ENCODE assay signal across 8 cellular contexts in genomic region chr13:49996166-49996915, GRCh38. TPM values are rescaled to one million over a fixed set of nuclear protein-coding genes. Genes with fewer than 3 reads are reported as not detected.
DNase-seq lines count a peak whose midpoint lies in the region; ATAC-seq, FAIRE-seq and TF ChIP-seq lines count a peak whose summit lies in the region.

No MANE protein-coding gene starts in this region.

- peak overlapping the region in 1 of 2 donors; percentile 83 for H3K9ac ChIP-seq in kidney (ENCODE audit: low read length in 2 of 2)

- no peak for FAIRE-seq in kidney (lab: Jason Lieb, UNC)

- ATAC-seq in HG02938 (IDR thresholded peaks at IDR 0.05; ENCODE audit: unreplicated experiment), result peak; percentile 30
- ATAC-seq in activated CD4-positive, CD25-positive, alpha-beta regulatory T cell treated with anti-CD3 and anti-CD28 coated beads, Interleukin-2, amount 50 U/mL, for 24 hours, result peak; percentile 55 to 67

- peaks cover 0 to 9% of the 10 kb centered on the region in 2 donors for H3K36me3 ChIP-seq in kidney (ENCODE audit: control insufficient read depth in 1 of 2, insufficient read depth in 2 of 2, low read length in 2 of 2)

- intact Hi-C loops in kidney (cut with DNase I), result no loop called here

- no peak for TF ChIP-seq CTCF in kidney (IDR thresholded peaks at IDR 0.05; ENCODE audit: borderline replicate concordance, extremely low read depth, insufficient read depth)

- H3K4me1 ChIP-seq in kidney (ENCODE audit: control insufficient read depth in 1 of 2, insufficient read depth in 1 of 2, low read depth in 1 of 2, low read length in 2 of 2), result peaks cover 11 to 23% of the 10 kb centered on the region in 2 donors

- peak overlapping the region; percentile 51 to 77 for H3K4me3 ChIP-seq in kidney (ENCODE audit: low read length in 2 of 2)

- H3K9me3 ChIP-seq in kidney (ENCODE audit: control insufficient read depth in 1 of 2, low read length in 2 of 2), result no peaks in the 10 kb centered on the region

- DNase-seq in NCI-H2081 (lab: John Stamatoyannopoulos, UW), result peak; percentile 83
- no peak for DNase-seq in NCI-H2081 treated with DMSO at 0.1 percent for 48 hours (lab: John Stamatoyannopoulos, UW)
- DNase-seq in NCI-H2171 treated with DMSO at 0.1 percent for 48 hours (lab: John Stamatoyannopoulos, UW), result peak; percentile 88
- DNase-seq in central memory CD4-positive, alpha-beta T cell, result peak; percentile 83
- peak; percentile 98 for DNase-seq in kidney
- DNase-seq in stimulated activated CD4-positive, alpha-beta T cell treated with anti-CD3 and anti-CD28 coated beads, Interleukin-12 subunit alpha, Interleukin-12 subunit beta, amount 100 ng/mL, for 4 hours, result peak; percentile 90

- peak overlapping the region; percentile 83 to 86 for H3K27ac ChIP-seq in kidney (ENCODE audit: low read depth in 2 of 2, low read length in 2 of 2)

RNA-seq across cellular contexts. Expression of gene TRIM13, which starts 0.5 kb away (rescaled TPM):
- 29.9 TPM for total RNA-seq in kidney
- polyA plus RNA-seq in kidney (ENCODE audit: insufficient read depth, low read depth, low replicate concordance), result 28.2 TPM

RNA-seq across cellular contexts. Expression of gene KCNRG, which starts 18.9 kb away (rescaled TPM):
- total RNA-seq in kidney, result 0.69 TPM
- polyA plus RNA-seq in kidney (ENCODE audit: insufficient read depth, low read depth, low replicate concordance), result 0.34 TPM
